Comparison of ENCODE assay signal across 2 cellular contexts in the genomic region with DNA sequence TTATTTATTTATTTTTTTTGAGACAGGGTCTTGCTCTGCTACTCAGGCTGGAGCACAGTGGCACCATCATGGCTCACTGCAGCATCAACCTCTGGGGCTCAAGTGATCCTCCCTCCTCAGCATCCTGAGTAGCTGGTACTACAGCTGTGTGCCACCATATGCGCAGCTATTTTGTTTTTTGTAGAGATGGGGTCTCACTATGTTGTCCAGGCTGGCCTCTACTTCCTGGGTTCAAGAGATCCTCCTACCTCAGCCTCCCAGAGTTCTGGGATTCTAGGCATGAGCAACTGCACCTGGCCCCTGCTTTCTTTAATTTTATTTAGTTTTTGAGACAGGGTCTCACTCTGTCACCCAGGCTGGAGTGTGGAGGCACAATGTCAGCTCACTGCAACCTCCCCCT.
A peak's percentile ranks its signal among the peaks of the same experiment; 100 is the strongest.
TF ChIP-seq lines count a peak whose summit lies in the region.

No MANE protein-coding gene starts in this region.

TF ChIP-seq in HEK293, 187 proteins besides CTCF, POLR2A, EP300 and RAD21:
- TF ChIP-seq ZNF121 (tag by site-specific recombination; IDR thresholded peaks at IDR 0.05) (peak; percentile 96), ZNF596 (tag by site-specific recombination; IDR thresholded peaks at IDR 0.05) (no peak)

TF ChIP-seq in K562, 482 proteins besides CTCF, POLR2A, EP300 and RAD21:
- TF ChIP-seq ZNF778 (CRISPR knock-in tag; IDR thresholded peaks at IDR 0.05) (no peak), ZNF121 (CRISPR knock-in tag; conservative IDR thresholded peaks at IDR 0.05) (peak; percentile 97), CEBPG (CRISPR knock-in tag; IDR thresholded peaks at IDR 0.05) (no peak), CEBPG (tag; conservative IDR thresholded peaks at IDR 0.05 in 1 of 2, IDR thresholded peaks at IDR 0.05 in 1 of 2) (no peak), PYGO2 (tag; IDR thresholded peaks at IDR 0.05) (no peak), PHB2 (IDR thresholded peaks at IDR 0.05; ENCODE audit: low read depth) (no peak), KDM1A (IDR thresholded peaks at IDR 0.05) (peak in 1 of 2 experiments; percentile 38; a peak in 1 of 4 replicates), BCOR (IDR thresholded peaks at IDR 0.05) (peak; percentile 36; the same call in 1 of the 2 replicates), ETS2 (tag; IDR thresholded peaks at IDR 0.05; ENCODE audit: borderline replicate concordance, poor library complexity, severe bottlenecking) (no peak), POLR2AphosphoS2 (IDR thresholded peaks at IDR 0.05; ENCODE audit: low read length) (no peak), SOX6 (IDR thresholded peaks at IDR 0.05) (no peak), SRSF9 (IDR thresholded peaks at IDR 0.05; ENCODE audit: borderline replicate concordance, low read depth, low read length) (no peak), ZBTB7A (IDR thresholded peaks at IDR 0.05; ENCODE audit: borderline replicate concordance, control insufficient read depth, low read depth, low read length) (no peak), MEIS2 (IDR thresholded peaks at IDR 0.05; ENCODE audit: partially characterized antibody) (no peak), MCM2 (IDR thresholded peaks at IDR 0.05; ENCODE audit: low read depth) (no peak), HDAC3 (IDR thresholded peaks at IDR 0.05; ENCODE audit: borderline replicate concordance, partially characterized antibody) (no peak), ZNF695 (CRISPR knock-in tag; IDR thresholded peaks at IDR 0.05) (no peak)
- TF ChIP-seq, protein P1, sequence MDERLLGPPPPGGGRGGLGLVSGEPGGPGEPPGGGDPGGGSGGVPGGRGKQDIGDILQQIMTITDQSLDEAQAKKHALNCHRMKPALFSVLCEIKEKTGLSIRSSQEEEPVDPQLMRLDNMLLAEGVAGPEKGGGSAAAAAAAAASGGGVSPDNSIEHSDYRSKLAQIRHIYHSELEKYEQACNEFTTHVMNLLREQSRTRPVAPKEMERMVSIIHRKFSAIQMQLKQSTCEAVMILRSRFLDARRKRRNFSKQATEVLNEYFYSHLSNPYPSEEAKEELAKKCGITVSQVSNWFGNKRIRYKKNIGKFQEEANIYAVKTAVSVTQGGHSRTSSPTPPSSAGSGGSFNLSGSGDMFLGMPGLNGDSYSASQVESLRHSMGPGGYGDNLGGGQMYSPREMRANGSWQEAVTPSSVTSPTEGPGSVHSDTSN (CRISPR knock-in tag; IDR thresholded peaks at IDR 0.05; ENCODE audit: low read depth): no peak
- TF ChIP-seq, protein P1 (tag; conservative IDR thresholded peaks at IDR 0.05; ENCODE audit: low read depth): no peak
- TF ChIP-seq, protein P2, sequence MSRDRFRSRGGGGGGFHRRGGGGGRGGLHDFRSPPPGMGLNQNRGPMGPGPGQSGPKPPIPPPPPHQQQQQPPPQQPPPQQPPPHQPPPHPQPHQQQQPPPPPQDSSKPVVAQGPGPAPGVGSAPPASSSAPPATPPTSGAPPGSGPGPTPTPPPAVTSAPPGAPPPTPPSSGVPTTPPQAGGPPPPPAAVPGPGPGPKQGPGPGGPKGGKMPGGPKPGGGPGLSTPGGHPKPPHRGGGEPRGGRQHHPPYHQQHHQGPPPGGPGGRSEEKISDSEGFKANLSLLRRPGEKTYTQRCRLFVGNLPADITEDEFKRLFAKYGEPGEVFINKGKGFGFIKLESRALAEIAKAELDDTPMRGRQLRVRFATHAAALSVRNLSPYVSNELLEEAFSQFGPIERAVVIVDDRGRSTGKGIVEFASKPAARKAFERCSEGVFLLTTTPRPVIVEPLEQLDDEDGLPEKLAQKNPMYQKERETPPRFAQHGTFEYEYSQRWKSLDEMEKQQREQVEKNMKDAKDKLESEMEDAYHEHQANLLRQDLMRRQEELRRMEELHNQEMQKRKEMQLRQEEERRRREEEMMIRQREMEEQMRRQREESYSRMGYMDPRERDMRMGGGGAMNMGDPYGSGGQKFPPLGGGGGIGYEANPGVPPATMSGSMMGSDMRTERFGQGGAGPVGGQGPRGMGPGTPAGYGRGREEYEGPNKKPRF (IDR thresholded peaks at IDR 0.05; ENCODE audit: low read depth, low read length): no peak
